ENCODE assay signal across 5 cellular contexts in the genomic region with DNA sequence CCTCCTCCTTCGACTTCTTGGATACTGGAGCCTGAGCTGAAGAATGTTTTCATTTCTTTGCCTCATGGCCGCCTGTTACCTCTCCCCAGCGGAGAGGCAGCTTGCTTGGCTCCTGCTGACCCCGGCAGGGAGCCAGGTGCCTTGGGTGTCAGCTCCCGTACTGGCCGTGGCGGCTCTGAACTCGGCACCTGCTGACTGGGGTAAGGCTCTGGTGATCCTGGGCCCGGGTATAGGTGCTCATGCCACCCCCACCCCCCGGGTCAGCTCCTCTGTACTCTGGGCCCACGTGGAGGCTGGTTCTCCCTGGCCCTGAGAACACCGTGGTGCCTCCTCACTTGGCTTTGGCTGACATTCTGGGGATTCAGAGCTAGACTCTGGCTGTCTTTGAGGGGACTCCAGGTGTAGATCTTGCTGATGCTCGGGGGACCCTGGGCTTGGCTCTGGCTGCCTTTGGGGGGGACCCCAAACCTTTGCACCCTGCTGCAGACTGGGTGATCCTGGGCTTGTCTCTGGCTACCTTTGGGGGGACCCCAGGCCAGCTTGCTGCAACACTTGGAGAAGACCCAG. TPM values are rescaled to one million over a fixed set of nuclear protein-coding genes. Genes with fewer than 3 reads are reported as not detected.
"Had no signal": no experiment of that assay in that cellular context is flagged by ENCODE, and none has a peak within 500 bp of the region (broad histone marks: within the 10 kb centered on the region; RNA-seq: fewer than 3 reads in every experiment).

No MANE protein-coding gene starts in this region.

RNA-seq across cellular contexts. Expression of gene FLT4, which starts 22.6 kb away (rescaled TPM):
- total RNA-seq: OCI-LY7, PC-3, PC-9, RPMI7951, SJSA1 had no signal
